ENCODE assay signal across 9 cellular contexts in the genomic region with DNA sequence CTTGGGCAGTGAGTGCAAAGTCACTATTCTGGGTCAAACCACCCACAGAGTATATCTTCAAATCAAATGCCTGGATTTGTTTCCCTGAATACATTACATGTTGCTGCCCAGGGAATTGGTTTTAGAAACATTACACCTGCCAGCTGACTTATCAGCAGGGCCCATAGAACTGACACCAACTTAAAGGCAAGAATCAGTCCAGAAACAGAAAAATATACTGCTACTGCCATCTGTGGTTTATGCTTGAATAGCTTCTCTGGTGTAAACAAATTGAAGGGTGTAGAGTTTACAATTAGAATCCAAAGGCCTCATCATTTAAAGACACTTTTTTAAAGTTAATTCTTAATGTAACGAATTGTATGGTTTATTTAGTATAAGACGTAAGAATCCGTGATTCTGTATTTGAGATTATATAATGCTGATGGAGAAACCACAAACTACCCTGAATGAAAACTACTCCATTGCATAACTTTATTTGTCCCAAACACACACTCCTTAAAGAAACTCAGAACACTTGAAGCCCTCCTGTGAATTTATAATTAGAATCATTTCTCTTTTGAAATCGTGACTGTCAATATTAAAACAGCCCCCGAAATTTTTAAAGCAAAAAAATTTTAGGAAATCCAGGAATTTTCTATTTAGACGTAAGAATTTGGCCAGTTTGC. TPM values are rescaled to one million over a fixed set of nuclear protein-coding genes. Genes with fewer than 3 reads are reported as not detected.
DNase-seq lines count a peak whose midpoint lies in the region; ATAC-seq and TF ChIP-seq lines count a peak whose summit lies in the region.
"Had no signal": no experiment of that assay in that cellular context is flagged by ENCODE, and none has a peak within 500 bp of the region (broad histone marks: within the 10 kb centered on the region; RNA-seq: fewer than 3 reads in every experiment).

No MANE protein-coding gene starts in this region.

- H3K36me3 Mint-ChIP-seq in effector memory CD8-positive, alpha-beta T cell (ENCODE audit: insufficient read depth) = no peaks in the 10 kb centered on the region
- H3K36me3 Mint-ChIP-seq in type B pancreatic cell = no peaks in the 10 kb centered on the region

- DNase-seq in cardiac muscle cell (ENCODE audit: low read depth in 1 of 2, low spot score in 1 of 2) (peak; percentile 40 to 53), cardiac septum (ENCODE audit: low spot score) (no peak), NCI-H2107 (lab: John Stamatoyannopoulos, UW) (peak; percentile 36), type B pancreatic cell (ENCODE audit: extremely low spot score, unreplicated experiment) (no peak), NCI-H446 treated with DMSO at 0.1 percent for 48 hours (lab: John Stamatoyannopoulos, UW) (no peak)
- DNase-seq in effector memory CD8-positive, alpha-beta T cell = no peak
- no peak for DNase-seq in activated naive CD4-positive, alpha-beta T cell (lab: John Stamatoyannopoulos, UW)

- peak; percentile 31 for TF ChIP-seq CTCF in cardiac muscle cell (IDR thresholded peaks at IDR 0.05; ENCODE audit: low read depth, low read length)
- peak; percentile 50 for TF ChIP-seq CTCF in type B pancreatic cell (conservative IDR thresholded peaks at IDR 0.05)

- no peak overlapping the region for H3K27ac ChIP-seq in cardiac muscle cell
- H3K27ac ChIP-seq: skin epidermis had no signal

- H3K9me3 ChIP-seq in cardiac muscle cell (ENCODE audit: low read depth) = no peaks in the 10 kb centered on the region

- no peak overlapping the region for H3K4me3 ChIP-seq in cardiac muscle cell
- H3K4me3 ChIP-seq: skin epidermis had no signal

- H3K27me3 Mint-ChIP-seq in effector memory CD8-positive, alpha-beta T cell = peaks cover 71 to 84% of the 10 kb centered on the region in 2 donors
- peaks cover 48% of the 10 kb centered on the region for H3K27me3 Mint-ChIP-seq in type B pancreatic cell

- H3K36me3 ChIP-seq in cardiac muscle cell = no peaks in the 10 kb centered on the region

- ATAC-seq in effector memory CD8-positive, alpha-beta T cell (replicated peaks) = peak; percentile 37
- ATAC-seq in GM21619 (IDR thresholded peaks at IDR 0.05; ENCODE audit: unreplicated experiment) = no peak

- H3K4me1 Mint-ChIP-seq in effector memory CD8-positive, alpha-beta T cell (ENCODE audit: low read depth in 2 of 2) = peaks cover 5% of the 10 kb centered on the region in 2 donors
- peaks cover 21% of the 10 kb centered on the region for H3K4me1 Mint-ChIP-seq in type B pancreatic cell (ENCODE audit: unreplicated experiment)

- peaks cover 61% of the 10 kb centered on the region for H3K4me1 ChIP-seq in cardiac muscle cell (ENCODE audit: low read depth)

- H3K4me3 Mint-ChIP-seq in effector memory CD8-positive, alpha-beta T cell = no peak overlapping the region
- H3K4me3 Mint-ChIP-seq in type B pancreatic cell = no peak overlapping the region

- no peaks in the 10 kb centered on the region for H3K27me3 ChIP-seq in cardiac muscle cell

- H3K9me3 Mint-ChIP-seq in effector memory CD8-positive, alpha-beta T cell = no peaks in the 10 kb centered on the region
- no peaks in the 10 kb centered on the region for H3K9me3 Mint-ChIP-seq in type B pancreatic cell

- intact Hi-C loops in cardiac septum (cut with DNase I) = no loop called here

- no peak overlapping the region for H3K27ac Mint-ChIP-seq in effector memory CD8-positive, alpha-beta T cell
- no peak overlapping the region for H3K27ac Mint-ChIP-seq in type B pancreatic cell

RNA-seq across cellular contexts. Expression of a gene that starts 6.2 kb away (rescaled TPM):
- 12.8 and 19.8 TPM in 2 replicates for total RNA-seq in cardiac muscle cell
- 3.2 and 5.8 TPM in 2 replicates for polyA plus RNA-seq in cardiac muscle cell
- total RNA-seq in cardiac septum = 2.2 TPM
- total RNA-seq in type B pancreatic cell (ENCODE audit: low replicate concordance) = 6.5 and 10.0 TPM in 2 replicates

RNA-seq across cellular contexts. Expression of a gene that starts 12.0 kb away (rescaled TPM):
- 4.7 and 10.7 TPM in 2 replicates for total RNA-seq in cardiac muscle cell
- polyA plus RNA-seq in cardiac muscle cell = 2.6 and 3.4 TPM in 2 replicates
- total RNA-seq in cardiac septum = 46.4 TPM
- 6.3 and 10.8 TPM in 2 replicates for total RNA-seq in type B pancreatic cell (ENCODE audit: low replicate concordance)

Comparison
In these comparisons a context has a peak if more than half of its experiments do, and no peak if none do; other contexts are left out.
1. DNase-seq: peak in cardiac muscle cell (2 of 2) and NCI-H2107 (single experiment); none in cardiac septum (single experiment), effector memory CD8-positive, alpha-beta T cell (0 of 3), type B pancreatic cell (single experiment), NCI-H446 treated with DMSO at 0.1 percent for 48 hours (single experiment) and activated naive CD4-positive, alpha-beta T cell (0 of 4).